8 cellular contexts compared by ENCODE assay signal in the genomic region with DNA sequence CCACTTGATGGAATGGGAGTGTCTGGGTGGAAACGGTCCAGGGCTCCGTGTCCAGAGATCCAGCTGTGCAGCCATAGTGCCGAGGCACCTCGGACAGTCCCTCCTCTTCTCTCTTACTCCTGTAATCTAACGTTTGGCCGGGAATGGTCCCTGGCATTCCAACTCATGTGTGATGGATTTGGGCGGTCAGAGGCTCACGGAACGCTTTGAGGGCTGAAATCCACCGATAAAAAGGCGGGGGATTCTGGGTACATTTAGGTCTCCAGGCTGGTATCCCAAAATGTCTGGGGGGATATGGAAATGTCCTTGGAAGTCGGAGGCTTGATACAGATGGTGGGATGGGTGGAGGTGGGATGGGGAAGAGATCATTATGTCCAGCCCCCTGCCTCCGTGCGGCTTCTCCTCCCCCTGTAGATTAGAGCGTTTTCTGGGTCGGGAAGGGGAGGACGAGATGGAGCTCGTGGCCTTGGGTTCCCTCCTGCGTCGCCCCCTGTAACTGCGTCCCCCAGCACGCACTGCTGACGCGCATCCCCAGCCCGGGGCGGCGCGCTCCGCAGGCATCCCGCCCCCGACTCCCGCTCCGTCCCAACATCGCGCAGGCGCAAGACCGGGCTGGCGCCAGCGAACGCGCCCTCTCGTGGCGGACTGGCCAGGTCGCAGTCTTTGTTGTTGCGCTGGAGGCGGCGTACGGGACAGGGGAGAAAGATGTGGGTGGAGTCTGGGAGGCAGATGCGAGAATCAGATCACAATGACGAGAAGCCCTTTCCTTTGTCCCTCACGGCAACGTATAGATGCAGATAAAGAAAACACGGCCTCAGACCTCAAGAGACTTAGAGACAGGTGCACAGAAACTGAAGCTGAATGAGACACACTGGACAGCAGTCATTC. TPM values are rescaled to one million over a fixed set of nuclear protein-coding genes. Genes with fewer than 3 reads are reported as not detected.
DNase-seq lines count a peak whose midpoint lies in the region; ATAC-seq, FAIRE-seq and TF ChIP-seq lines count a peak whose summit lies in the region.

No MANE protein-coding gene starts in this region.

- H3K27ac Mint-ChIP-seq in natural killer cell: peak overlapping the region; percentile 19 to 73
- H3K27ac Mint-ChIP-seq in stimulated activated naive B cell treated with anti-CD40 and anti-IgM and Interleukin-4, amounts not matched to agents 10 μg/mL and 1 μg/mL and 100 μg/mL, for 72 hours: peak overlapping the region; percentile 96

- intact Hi-C loops in natural killer cell (cut with micrococcal nuclease): loop anchor here (1.0 to 2.0 kb wide), 2 partner anchors 21 to 66 kb away; partner anchors contain the start of gene PDK2

- ATAC-seq in GM21737 (IDR thresholded peaks at IDR 0.05; ENCODE audit: unreplicated experiment): peak; percentile 87
- peak; percentile 99 for ATAC-seq in natural killer cell
- ATAC-seq in stimulated activated naive B cell treated with anti-CD40 and anti-IgM and Interleukin-4, amounts not matched to agents 10 μg/mL and 1 μg/mL and 100 μg/mL, for 72 hours (replicated peaks): peak; percentile 85 to 90

- no peaks in the 10 kb centered on the region for H3K36me3 Mint-ChIP-seq in natural killer cell
- peaks cover 0 to 3% of the 10 kb centered on the region in 2 donors for H3K36me3 Mint-ChIP-seq in stimulated activated naive B cell treated with anti-CD40 and anti-IgM and Interleukin-4, amounts not matched to agents 10 μg/mL and 1 μg/mL and 100 μg/mL, for 72 hours

- peaks cover 0 to 9% of the 10 kb centered on the region in 2 donors for H3K27me3 Mint-ChIP-seq in natural killer cell (ENCODE audit: low read depth in 2 of 2)
- no peaks in the 10 kb centered on the region for H3K27me3 Mint-ChIP-seq in stimulated activated naive B cell treated with anti-CD40 and anti-IgM and Interleukin-4, amounts not matched to agents 10 μg/mL and 1 μg/mL and 100 μg/mL, for 72 hours

- peaks cover 23 to 27% of the 10 kb centered on the region in 2 donors for H3K4me1 Mint-ChIP-seq in natural killer cell
- peaks cover 46 to 52% of the 10 kb centered on the region in 2 donors for H3K4me1 Mint-ChIP-seq in stimulated activated naive B cell treated with anti-CD40 and anti-IgM and Interleukin-4, amounts not matched to agents 10 μg/mL and 1 μg/mL and 100 μg/mL, for 72 hours

- DNase-seq in DMS79 treated with DMSO at 0.1 percent for 48 hours (lab: John Stamatoyannopoulos, UW) (peak; percentile 96), LHCN-M2 (ENCODE audit: low read depth) (peak; percentile 87), RCC 7860 (ENCODE audit: low spot score) (peak; percentile 73), activated T-helper 1 cell treated with Interleukin-2 at 50 U/mL for 16 hours (ENCODE audit: low read depth) (peak; percentile 92), fibroblast of mammary gland (ENCODE audit: low read depth) (peak; percentile 88), natural killer cell (peak; percentile 91)
- DNase-seq in stimulated activated naive B cell treated with anti-CD40 and anti-IgM and Interleukin-4, amounts not matched to agents 10 μg/mL and 1 μg/mL and 100 μg/mL, for 72 hours: peak; percentile 95

- peak overlapping the region; percentile 53 for H3K4me3 ChIP-seq in fibroblast of mammary gland (ENCODE audit: control insufficient read depth, low read depth, low read length)

- no peak for FAIRE-seq in RCC 7860 (lab: Jason Lieb, UNC)

- H3K4me3 Mint-ChIP-seq in natural killer cell: peak overlapping the region; percentile 42
- peak overlapping the region; percentile 82 to 89 for H3K4me3 Mint-ChIP-seq in stimulated activated naive B cell treated with anti-CD40 and anti-IgM and Interleukin-4, amounts not matched to agents 10 μg/mL and 1 μg/mL and 100 μg/mL, for 72 hours

- no peaks in the 10 kb centered on the region for H3K9me3 Mint-ChIP-seq in natural killer cell
- H3K9me3 Mint-ChIP-seq in stimulated activated naive B cell treated with anti-CD40 and anti-IgM and Interleukin-4, amounts not matched to agents 10 μg/mL and 1 μg/mL and 100 μg/mL, for 72 hours: no peaks in the 10 kb centered on the region

- TF ChIP-seq CTCF in fibroblast of mammary gland (conservative IDR thresholded peaks at IDR 0.05; ENCODE audit: control insufficient read depth, insufficient read depth, low read depth, low read length) (peak; percentile 73), natural killer cell (IDR thresholded peaks at IDR 0.05) (peak; percentile 94)

RNA-seq across cellular contexts. Expression of gene SGCA, which starts 4.5 kb away (rescaled TPM):
- total RNA-seq in LHCN-M2 (2014; rRNA removed) (200 and 207 TPM in 2 replicates), natural killer cell (not detected)
- polyA plus RNA-seq in LHCN-M2 (2012): 205 TPM

RNA-seq across cellular contexts. Expression of gene PPP1R9B, which starts 10.8 kb away (rescaled TPM):
- total RNA-seq in LHCN-M2 (2014; rRNA removed) (40.6 and 42.7 TPM in 2 replicates), natural killer cell (100 to 1,000 TPM; 124 to 162 (median 135) TPM)
- polyA plus RNA-seq in LHCN-M2 (2012): 35.2 TPM

RNA-seq across cellular contexts. Expression of gene SAMD14, which starts 31.3 kb away (rescaled TPM):
- total RNA-seq in LHCN-M2 (2014; rRNA removed) (1.1 and 1.6 TPM in 2 replicates), natural killer cell (1 to 10 TPM; 1.1 to 2.1 (median 1.5) TPM)
- polyA plus RNA-seq in LHCN-M2 (2012): 2.3 TPM

RNA-seq across cellular contexts. Expression of gene COL1A1, which starts 40.2 kb away (rescaled TPM):
- 339 and 356 TPM in 2 replicates for total RNA-seq in LHCN-M2 (2014; rRNA removed)
- polyA plus RNA-seq in LHCN-M2 (2012): 1,579 TPM
- 1 to 10 TPM; 2.3 to 7.5 (median 2.6) TPM for total RNA-seq in natural killer cell

Comparison
In these comparisons a context has a peak if more than half of its experiments do, and no peak if none do; other contexts are left out.
1. Peak in every context shown above with its lines: DNase-seq, ATAC-seq and H3K4me3 ChIP-seq.
2. RNA of gene SGCA, which starts 4.5 kb away (total RNA-seq): 200 to 207 TPM in LHCN-M2; not detected in natural killer cell; every median in the first group is over 100 times any median in the second.